ENCODE assay signal across 7 cellular contexts in genomic region chr10:3095373-3096139, GRCh38. TPM values are rescaled to one million over a fixed set of nuclear protein-coding genes. Genes with fewer than 3 reads are reported as not detected.
DNase-seq lines count a peak whose midpoint lies in the region; ATAC-seq and TF ChIP-seq lines count a peak whose summit lies in the region.

No MANE protein-coding gene starts in this region.

- no peaks in the 10 kb centered on the region for H3K27me3 Mint-ChIP-seq in activated CD4-positive, alpha-beta T cell treated with anti-CD3 and anti-CD28 coated beads, Interleukin-2, amount 10 ng/mL, durations not matched to agents 24 days and 14 days
- peaks cover 1% of the 10 kb centered on the region for H3K27me3 Mint-ChIP-seq in nephron (ENCODE audit: low read depth)

- H3K4me1 Mint-ChIP-seq in activated CD4-positive, alpha-beta T cell treated with anti-CD3 and anti-CD28 coated beads, Interleukin-2, amount 10 ng/mL, durations not matched to agents 24 days and 14 days, result peaks cover 55% of the 10 kb centered on the region
- H3K4me1 Mint-ChIP-seq in nephron, result peaks cover 29% of the 10 kb centered on the region

- peak overlapping the region; percentile 89 for H3K27ac Mint-ChIP-seq in activated CD4-positive, alpha-beta T cell treated with anti-CD3 and anti-CD28 coated beads, Interleukin-2, amount 10 ng/mL, durations not matched to agents 24 days and 14 days
- H3K27ac Mint-ChIP-seq in nephron, result peak overlapping the region; percentile 79 to 89 (median 87)

- H3K4me3 Mint-ChIP-seq in activated CD4-positive, alpha-beta T cell treated with anti-CD3 and anti-CD28 coated beads, Interleukin-2, amount 10 ng/mL, durations not matched to agents 24 days and 14 days, result peak overlapping the region; percentile 61
- H3K4me3 Mint-ChIP-seq in nephron, result no peak overlapping the region

- peaks cover 64% of the 10 kb centered on the region for H3K36me3 Mint-ChIP-seq in activated CD4-positive, alpha-beta T cell treated with anti-CD3 and anti-CD28 coated beads, Interleukin-2, amount 10 ng/mL, durations not matched to agents 24 days and 14 days (ENCODE audit: low read depth)
- H3K36me3 Mint-ChIP-seq in nephron (ENCODE audit: low read depth), result peaks cover 9% of the 10 kb centered on the region

- H3K9me3 Mint-ChIP-seq in activated CD4-positive, alpha-beta T cell treated with anti-CD3 and anti-CD28 coated beads, Interleukin-2, amount 10 ng/mL, durations not matched to agents 24 days and 14 days, result no peaks in the 10 kb centered on the region
- no peaks in the 10 kb centered on the region for H3K9me3 Mint-ChIP-seq in nephron

- no peaks in the 10 kb centered on the region for H3K27me3 ChIP-seq in thoracic aorta (replicated peaks; ENCODE audit: insufficient read depth)

- H3K4me3 ChIP-seq in epithelial cell of esophagus (ENCODE audit: low read length) (no peak overlapping the region), thoracic aorta (peak overlapping the region; percentile 51)

- H3K4me1 ChIP-seq in thoracic aorta (ENCODE audit: control insufficient read depth in 1 of 2, low read depth in 2 of 2), result peaks cover 33 to 57% of the 10 kb centered on the region in 2 donors

- ATAC-seq in thoracic aorta (ENCODE audit: insufficient number of reproducible peaks, low FRiP score, low read depth), result peak; percentile 90

- H3K36me3 ChIP-seq in thoracic aorta, result no peaks in the 10 kb centered on the region

- TF ChIP-seq CTCF in epithelial cell of esophagus (IDR thresholded peaks at IDR 0.05; ENCODE audit: insufficient read depth, low read depth, low read length, missing control alignments) (no peak), nephron (IDR thresholded peaks at IDR 0.05; ENCODE audit: unreplicated experiment in 3 of 3) (no peak), thoracic aorta (IDR thresholded peaks at IDR 0.05) (no peak)

- DNase-seq in GM19238 (ENCODE audit: insufficient read length, low spot score) (peak; percentile 42), HUDEP-2 (lab: John Stamatoyannopoulos, UW; ENCODE audit: unreplicated experiment in 76 of 76) (peak in 69 of 76 experiments; percentile 3 to 85 (median 55)), epithelial cell of esophagus (ENCODE audit: low read depth) (peak; percentile 98), thoracic aorta (ENCODE audit: low spot score) (peak; percentile 35), cerebellum (ENCODE audit: low spot score) (no peak)
- peak; percentile 85 for DNase-seq in activated CD4-positive, alpha-beta T cell treated with anti-CD3 and anti-CD28 coated beads, Interleukin-2, amount 10 ng/mL, durations not matched to agents 24 days and 14 days

- H3K27ac ChIP-seq in thoracic aorta, result peak overlapping the region; percentile 65 to 91

- H3K9me3 ChIP-seq in thoracic aorta, result no peaks in the 10 kb centered on the region

- intact Hi-C loops in activated CD4-positive, alpha-beta T cell treated with anti-CD3 and anti-CD28 coated beads, Interleukin-2, amount 10 ng/mL, durations not matched to agents 24 days and 14 days (cut with micrococcal nuclease), result loop anchor here (1.0 to 2.0 kb wide), 3 partner anchors 24 to 147 kb away; partner anchors contain the start of gene PITRM1

RNA-seq across cellular contexts. Expression of gene PFKP, which starts 28.2 kb away (rescaled TPM):
- 284 and 294 TPM in 2 replicates for total RNA-seq in activated CD4-positive, alpha-beta T cell treated with anti-CD3 and anti-CD28 coated beads, Interleukin-2, amount 10 ng/mL, durations not matched to agents 24 days and 14 days
- total RNA-seq in thoracic aorta (100 to 1,000 TPM in 1 of 2 donors, 10 to 100 TPM in 1; 91.4 to 153 TPM), cerebellum (37.7 TPM)
